21 cellular contexts compared by ENCODE assay signal in genomic region chr6:139821669-139822223, GRCh38.
A peak's percentile ranks its signal among the peaks of the same experiment; 100 is the strongest.
DNase-seq lines count a peak whose midpoint lies in the region; ATAC-seq, FAIRE-seq and TF ChIP-seq lines count a peak whose summit lies in the region.
"Had no signal": no experiment of that assay in that cellular context is flagged by ENCODE, and none has a peak within 500 bp of the region (broad histone marks: within the 10 kb centered on the region; RNA-seq: fewer than 3 reads in every experiment).

No MANE protein-coding gene starts in this region.

- H3K9ac ChIP-seq in HepG2 (ENCODE audit: insufficient read depth, low read depth, low read length) (no peak overlapping the region), keratinocyte (ENCODE audit: control insufficient read depth, extremely low read depth, insufficient read depth, low read length) (no peak overlapping the region)

- WGBS in HepG2 (ENCODE audit: low lambda C conversion rate) = 4% methylated on average over 2 of the region's 2 CpGs
- WGBS in right lobe of liver (ENCODE audit: insufficient coverage, low coverage, low lambda C conversion rate, missing lambda C conversion rate) = 57% methylated on average over 2 of the region's 2 CpGs

- no peak for TF ChIP-seq CTCF in HepG2 (CRISPR knock-in tag; IDR thresholded peaks at IDR 0.05)
- no peak for TF ChIP-seq CTCF in right lobe of liver (IDR thresholded peaks at IDR 0.05)
- no peak for TF ChIP-seq CTCF in keratinocyte (optimal IDR thresholded peaks at IDR 0.05 in 1 of 3, IDR thresholded peaks at IDR 0.05 in 1 of 3, conservative IDR thresholded peaks at IDR 0.05 in 1 of 3; ENCODE audit: extremely low read depth in 1 of 3, insufficient read depth in 2 of 3, low read length in 3 of 3)
- no peak for TF ChIP-seq CTCF in D721Med (IDR thresholded peaks at IDR 0.05; ENCODE audit: insufficient read depth, missing control alignments)

- CTCF ChIA-PET in HepG2 (lab: Yijun Ruan, JAX; ENCODE audit: low intra/inter-chr PET ratio, low total read pairs) = no interaction called here

- TF ChIP-seq POLR2A in HepG2 (IDR thresholded peaks at IDR 0.05; ENCODE audit: insufficient read depth in 1 of 2, low read depth in 2 of 2, low read length in 2 of 2) = no peak
- TF ChIP-seq POLR2A in right lobe of liver (IDR thresholded peaks at IDR 0.05) = no peak

- POLR2A ChIA-PET in HepG2 (lab: Yijun Ruan, JAX) = no interaction called here

- dilution Hi-C loops in keratinocyte (cut with MboI; ENCODE audit: extremely low pct_ligation_motif_present, low sequenced_read_pairs) = no loop called here

- DNase-seq in HepG2 (ENCODE audit: low spot score) = no peak
- DNase-seq in right lobe of liver = no peak
- peak; percentile 6 for DNase-seq in amniotic epithelial cell (ENCODE audit: low read depth)
- no peak for DNase-seq in keratinocyte (ENCODE audit: low read depth, low spot score)
- DNase-seq in D721Med (ENCODE audit: insufficient read length, low spot score) = no peak
- DNase-seq in DMS153 treated with DMSO at 0.1 percent for 48 hours (lab: John Stamatoyannopoulos, UW; ENCODE audit: unreplicated experiment) = no peak
- no peak for DNase-seq in medulla oblongata (ENCODE audit: extremely low spot score)
- no peak for DNase-seq in GOT3 (lab: John Stamatoyannopoulos, UW)
- DNase-seq: CD4-positive, CD25-positive, alpha-beta regulatory T cell; DMS 273 treated with DMSO at 0.1 percent for 48 hours; KG1; NCI-H1092; NCI-H146; NCI-H2081; NCI-H446; NCI-H526 treated with DMSO at 0.1 percent for 48 hours; PC-9; RPMI8226; SHP77 had no signal

- H2AFZ ChIP-seq in HepG2 (ENCODE audit: low read length) = no peak overlapping the region
- H2AFZ ChIP-seq in keratinocyte (ENCODE audit: control insufficient read depth, low read length) = no peak overlapping the region
- H2AFZ ChIP-seq: PC-9 had no signal

- H3K27ac ChIP-seq in HepG2 (ENCODE audit: extremely low read length, insufficient read depth, low read length) (no peak overlapping the region), right lobe of liver (no peak overlapping the region), keratinocyte (ENCODE audit: control insufficient read depth, insufficient read depth, low read length) (no peak overlapping the region)
- H3K27ac ChIP-seq: PC-9 had no signal

- intact Hi-C loops in HepG2 (cut with micrococcal nuclease; ENCODE audit: unreplicated experiment) (no loop called here), right lobe of liver (cut with DNase I) (no loop called here)

- H3K4me3 ChIP-seq in HepG2 (replicated peaks in 1 of 3; ENCODE audit: insufficient read depth in 1 of 3, low read depth in 2 of 3, low read length in 3 of 3) (no peak overlapping the region), right lobe of liver (no peak overlapping the region), keratinocyte (ENCODE audit: control insufficient read depth in 2 of 3, extremely low read depth in 1 of 3, insufficient read depth in 2 of 3, low read depth in 1 of 3, low read length in 3 of 3) (no peak overlapping the region)
- H3K4me3 ChIP-seq: PC-9 had no signal

- no peak for TF ChIP-seq RAD21 in HepG2 (CRISPR knock-in tag; IDR thresholded peaks at IDR 0.05)

- H3K4me2 ChIP-seq in HepG2 (ENCODE audit: low read depth, low read length) (no peak overlapping the region), keratinocyte (ENCODE audit: control insufficient read depth, extremely low read depth, insufficient read depth, low read depth, low read length) (no peak overlapping the region)
- H3K4me2 ChIP-seq: PC-9 had no signal

- H3K79me2 ChIP-seq in HepG2 (ENCODE audit: insufficient read depth, low read length) (no peaks in the 10 kb centered on the region), keratinocyte (ENCODE audit: control insufficient read depth, insufficient read depth, low read length) (no peaks in the 10 kb centered on the region)

- no TSS peak for BruUV-seq in HepG2 (replicated peaks; lab: Mats Ljungman, UMichigan)

- FAIRE-seq in HepG2 (lab: Jason Lieb, UNC) (no peak), keratinocyte (lab: Jason Lieb, UNC) (peak; percentile 39), D721Med (lab: Jason Lieb, UNC) (no peak)
- FAIRE-seq: GM18507, H54 had no signal

- in situ Hi-C loops in HepG2 (cut with HindIII; ENCODE audit: extremely low pct_ligation_motif_present, low pct_unique_long_range_greater_than_20kb) = no loop called here

- TF ChIP-seq EP300 in HepG2 (IDR thresholded peaks at IDR 0.05; ENCODE audit: low read depth in 2 of 2, low read length in 2 of 2) = no peak
- no peak for TF ChIP-seq EP300 in HepG2 (CRISPR knock-in tag; IDR thresholded peaks at IDR 0.05; ENCODE audit: borderline replicate concordance)

- H3K36me3 ChIP-seq in HepG2 (replicated peaks in 1 of 2; ENCODE audit: control insufficient read depth in 1 of 2, insufficient read depth in 2 of 2, low read length in 2 of 2) = no peaks in the 10 kb centered on the region
- H3K36me3 ChIP-seq in right lobe of liver = no peaks in the 10 kb centered on the region
- no peaks in the 10 kb centered on the region for H3K36me3 ChIP-seq in keratinocyte (ENCODE audit: control insufficient read depth in 2 of 2, extremely low read depth in 1 of 2, insufficient read depth in 2 of 2, low read length in 2 of 2)

- H3K4me1 ChIP-seq in HepG2 (ENCODE audit: insufficient read depth, low read length) (no peaks in the 10 kb centered on the region), right lobe of liver (no peaks in the 10 kb centered on the region), keratinocyte (ENCODE audit: control insufficient read depth, extremely low read depth, insufficient read depth, low read length) (no peaks in the 10 kb centered on the region)

- H3K27me3 ChIP-seq in HepG2 (ENCODE audit: control insufficient read depth in 1 of 2, insufficient read depth in 2 of 2, low read length in 2 of 2) (no peaks in the 10 kb centered on the region), right lobe of liver (no peaks in the 10 kb centered on the region), keratinocyte (ENCODE audit: control insufficient read depth, extremely low read depth, insufficient read depth, low read length) (no peaks in the 10 kb centered on the region)

- H3K9me1 ChIP-seq in keratinocyte (ENCODE audit: control insufficient read depth, extremely low read depth, insufficient read depth, low read length) = no peaks in the 10 kb centered on the region

- no peaks in the 10 kb centered on the region for H4K20me1 ChIP-seq in HepG2 (ENCODE audit: insufficient read depth, low read length)
- H4K20me1 ChIP-seq in keratinocyte (ENCODE audit: control insufficient read depth, extremely low read depth, insufficient read depth, low read length) = no peaks in the 10 kb centered on the region

- ATAC-seq in HepG2 (no peak), right lobe of liver (no peak)

- H3K9me3 ChIP-seq in HepG2 (ENCODE audit: low read length) (no peaks in the 10 kb centered on the region), right lobe of liver (no peaks in the 10 kb centered on the region), keratinocyte (ENCODE audit: control insufficient read depth, low read depth, low read length) (no peaks in the 10 kb centered on the region)

TF ChIP-seq in HepG2, 621 proteins besides CTCF, POLR2A, EP300 and RAD21:
- TF ChIP-seq MAFK (conservative IDR thresholded peaks at IDR 0.05 in 1 of 2, IDR thresholded peaks at IDR 0.05 in 1 of 2; ENCODE audit: low read length in 2 of 2) = peak; percentile 40 to 48; a peak in 2 of 4 replicates
- no peak for TF ChIP-seq GMEB1 (CRISPR knock-in tag; IDR thresholded peaks at IDR 0.05; ENCODE audit: borderline replicate concordance)
- TF ChIP-seq ZMYM2 (CRISPR knock-in tag; IDR thresholded peaks at IDR 0.05) = no peak
- 0 out of 2 replicates have a peak, but pooled peaks have one; percentile 27 for TF ChIP-seq MAFF (IDR thresholded peaks at IDR 0.05; ENCODE audit: low read depth, low read length)
- TF ChIP-seq NRL (CRISPR knock-in tag; IDR thresholded peaks at IDR 0.05; ENCODE audit: borderline replicate concordance) = no peak
